ENCODE assay signal across 8 cellular contexts in genomic region chr16:89922884-89923639, GRCh38. TPM values are rescaled to one million over a fixed set of nuclear protein-coding genes. Genes with fewer than 3 reads are reported as not detected.
DNase-seq lines count a peak whose midpoint lies in the region; ATAC-seq and TF ChIP-seq lines count a peak whose summit lies in the region.

TUBB3 (plus strand) TSS chr16:89923342; CDS start chr16:89923402, 60 bp downstream.

- no peaks in the 10 kb centered on the region for H3K4me1 Mint-ChIP-seq in type B pancreatic cell (ENCODE audit: unreplicated experiment)

- ATAC-seq in GM18907 (IDR thresholded peaks at IDR 0.05; ENCODE audit: unreplicated experiment): peak; percentile 34
- ATAC-seq in esophagus mucosa: peak; percentile 53

- no peak for TF ChIP-seq CTCF in type B pancreatic cell (conservative IDR thresholded peaks at IDR 0.05)

- peaks cover 25% of the 10 kb centered on the region for H3K27me3 Mint-ChIP-seq in type B pancreatic cell

- H3K36me3 Mint-ChIP-seq in type B pancreatic cell: no peaks in the 10 kb centered on the region

- H3K9me3 Mint-ChIP-seq in type B pancreatic cell: no peaks in the 10 kb centered on the region

- H3K4me3 Mint-ChIP-seq in type B pancreatic cell: peak within 1 kb of the TSS; percentile 91

- peak within 1 kb of the TSS; percentile 87 for H3K27ac Mint-ChIP-seq in type B pancreatic cell

- peak in 12 of 14 donors; percentile 14 to 79 (median 54) for DNase-seq in C1 segment of cervical spinal cord (lab: John Stamatoyannopoulos, UW)
- peak; percentile 54 for DNase-seq in NCI-H2107 (lab: John Stamatoyannopoulos, UW)
- peak; percentile 52 to 59 for DNase-seq in activated CD4-positive, alpha-beta T cell treated with anti-CD3 and anti-CD28 coated beads, Interleukin-2, amount 50 U/mL, for 48 hours
- peak; percentile 73 for DNase-seq in middle frontal gyrus (ENCODE audit: extremely low spot score, low spot score)
- peak; percentile 84 for DNase-seq in type B pancreatic cell (ENCODE audit: extremely low spot score, unreplicated experiment)
- no peak for DNase-seq in T-helper 9 cell

RNA-seq across cellular contexts. Expression of gene TUBB3, which starts in this region (rescaled TPM):
- total RNA-seq in esophagus mucosa: 22.0 TPM
- total RNA-seq in type B pancreatic cell (ENCODE audit: low replicate concordance): 62.0 and 91.4 TPM in 2 replicates
